12 cellular contexts compared by ENCODE assay signal in the genomic region with DNA sequence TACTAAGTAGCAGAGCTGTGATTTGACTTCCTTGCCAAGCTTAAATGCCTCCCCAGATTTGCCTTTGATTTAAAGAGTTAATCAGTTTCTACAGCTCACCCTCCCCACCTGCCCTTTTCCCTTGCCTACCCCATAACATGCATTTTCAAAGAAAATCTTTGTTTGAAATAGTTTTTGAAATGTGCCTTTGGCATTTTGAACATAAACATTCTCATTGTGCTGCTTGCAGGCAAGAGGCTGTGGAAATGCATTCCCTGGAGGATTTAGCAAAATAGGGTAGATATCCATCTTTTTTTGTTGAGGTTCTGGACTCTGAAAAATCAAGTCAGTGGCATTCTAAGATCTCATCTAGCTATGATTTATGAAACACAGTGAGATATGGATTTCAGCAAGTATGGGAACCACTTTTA. TPM values are rescaled to one million over a fixed set of nuclear protein-coding genes. Genes with fewer than 3 reads are reported as not detected.
A peak's percentile ranks its signal among the peaks of the same experiment; 100 is the strongest.
DNase-seq lines count a peak whose midpoint lies in the region; ATAC-seq, FAIRE-seq and TF ChIP-seq lines count a peak whose summit lies in the region.
"Had no signal": no experiment of that assay in that cellular context is flagged by ENCODE, and none has a peak within 500 bp of the region (broad histone marks: within the 10 kb centered on the region; RNA-seq: fewer than 3 reads in every experiment).

No MANE protein-coding gene starts in this region.

- H3K4me3 Mint-ChIP-seq in activated naive CD8-positive, alpha-beta T cell, result no peak overlapping the region
- H3K4me3 Mint-ChIP-seq in activated naive CD8-positive, alpha-beta T cell treated with anti-CD3 and anti-CD28 coated beads, Interleukin-2, amount 50 U/mL, for 24 hours, result no peak overlapping the region
- peak overlapping the region; percentile 69 for H3K4me3 Mint-ChIP-seq in astrocyte (ENCODE audit: unreplicated experiment)

- H3K27ac Mint-ChIP-seq in activated naive CD8-positive, alpha-beta T cell, result peak overlapping the region; percentile 18
- H3K27ac Mint-ChIP-seq in activated naive CD8-positive, alpha-beta T cell treated with anti-CD3 and anti-CD28 coated beads, Interleukin-2, amount 50 U/mL, for 24 hours, result no peak overlapping the region
- H3K27ac Mint-ChIP-seq in astrocyte (ENCODE audit: unreplicated experiment), result peak overlapping the region; percentile 71

- H2AFZ ChIP-seq in astrocyte (ENCODE audit: low read depth, low read length), result no peak overlapping the region
- no peak overlapping the region for H2AFZ ChIP-seq in mesenchymal stem cell (ENCODE audit: low read depth, low read length)

- no peak for TF ChIP-seq POLR2A in tibial nerve (IDR thresholded peaks at IDR 0.05)

- H3K27me3 Mint-ChIP-seq in activated naive CD8-positive, alpha-beta T cell, result no peaks in the 10 kb centered on the region
- H3K27me3 Mint-ChIP-seq in activated naive CD8-positive, alpha-beta T cell treated with anti-CD3 and anti-CD28 coated beads, Interleukin-2, amount 50 U/mL, for 24 hours, result no peaks in the 10 kb centered on the region
- no peaks in the 10 kb centered on the region for H3K27me3 Mint-ChIP-seq in astrocyte (ENCODE audit: low read depth, unreplicated experiment)

- H3K36me3 ChIP-seq in astrocyte (ENCODE audit: insufficient read depth, low read length) (no peaks in the 10 kb centered on the region), mesenchymal stem cell (ENCODE audit: control insufficient read depth in 1 of 2, insufficient read depth in 2 of 2, low read depth in 1 of 2, low read length in 2 of 2) (peaks cover 0 to 48% of the 10 kb centered on the region in 2 experiments), tibial nerve (no peaks in the 10 kb centered on the region)
- H3K36me3 ChIP-seq: heart left ventricle had no signal

- peak overlapping the region; percentile 43 for H3K9ac ChIP-seq in astrocyte (ENCODE audit: low read length)
- H3K9ac ChIP-seq in mesenchymal stem cell (ENCODE audit: low read length), result peak overlapping the region; percentile 33

- peaks cover 1% of the 10 kb centered on the region for H3K36me3 Mint-ChIP-seq in activated naive CD8-positive, alpha-beta T cell
- H3K36me3 Mint-ChIP-seq in activated naive CD8-positive, alpha-beta T cell treated with anti-CD3 and anti-CD28 coated beads, Interleukin-2, amount 50 U/mL, for 24 hours (ENCODE audit: low read depth), result peaks cover 6% of the 10 kb centered on the region
- H3K36me3 Mint-ChIP-seq in astrocyte (ENCODE audit: low read depth, unreplicated experiment), result peaks cover 5% of the 10 kb centered on the region

- no peak overlapping the region for H2BK120ac ChIP-seq in mesenchymal stem cell (ENCODE audit: low read depth, low read length)

- no peaks in the 10 kb centered on the region for H3K9me3 Mint-ChIP-seq in activated naive CD8-positive, alpha-beta T cell (ENCODE audit: low read depth)
- no peaks in the 10 kb centered on the region for H3K9me3 Mint-ChIP-seq in activated naive CD8-positive, alpha-beta T cell treated with anti-CD3 and anti-CD28 coated beads, Interleukin-2, amount 50 U/mL, for 24 hours
- no peaks in the 10 kb centered on the region for H3K9me3 Mint-ChIP-seq in astrocyte (ENCODE audit: unreplicated experiment)

- no peak for FAIRE-seq in astrocyte (lab: Jason Lieb, UNC)

- H3K4me1 Mint-ChIP-seq in activated naive CD8-positive, alpha-beta T cell (ENCODE audit: low read depth), result peaks cover 77% of the 10 kb centered on the region
- H3K4me1 Mint-ChIP-seq in activated naive CD8-positive, alpha-beta T cell treated with anti-CD3 and anti-CD28 coated beads, Interleukin-2, amount 50 U/mL, for 24 hours, result peaks cover 74% of the 10 kb centered on the region
- H3K4me1 Mint-ChIP-seq in astrocyte (ENCODE audit: low read depth, unreplicated experiment), result peaks cover 66% of the 10 kb centered on the region

- no peak overlapping the region for H4K8ac ChIP-seq in mesenchymal stem cell (ENCODE audit: low read length)

- H3K9me3 ChIP-seq in astrocyte (ENCODE audit: insufficient read depth, low read depth, low read length) (no peaks in the 10 kb centered on the region), mesenchymal stem cell (ENCODE audit: control insufficient read depth, low read length) (no peaks in the 10 kb centered on the region), tibial nerve (no peaks in the 10 kb centered on the region)
- H3K9me3 ChIP-seq: heart left ventricle had no signal

- TF ChIP-seq CTCF in astrocyte (IDR thresholded peaks at IDR 0.05; ENCODE audit: insufficient read depth, low read depth, low read length) (no peak), tibial nerve (IDR thresholded peaks at IDR 0.05) (no peak)

- TF ChIP-seq EP300 in tibial nerve (IDR thresholded peaks at IDR 0.05), result no peak

- H4K20me1 ChIP-seq in astrocyte (ENCODE audit: insufficient read depth, low read length), result peaks cover 66% of the 10 kb centered on the region

- H3K79me2 ChIP-seq in astrocyte (ENCODE audit: insufficient read depth, low read length), result peaks cover 81% of the 10 kb centered on the region

- H3K14ac ChIP-seq in mesenchymal stem cell (ENCODE audit: low read length in 2 of 2), result no peak overlapping the region

- H3K27me3 ChIP-seq in astrocyte (ENCODE audit: insufficient read depth, low read length) (no peaks in the 10 kb centered on the region), mesenchymal stem cell (ENCODE audit: control insufficient read depth in 1 of 2, insufficient read depth in 1 of 2, low read length in 2 of 2) (no peaks in the 10 kb centered on the region), tibial nerve (no peaks in the 10 kb centered on the region)
- H3K27me3 ChIP-seq: heart left ventricle had no signal

- no peaks in the 10 kb centered on the region for H3K79me1 ChIP-seq in mesenchymal stem cell (replicated peaks; ENCODE audit: low read length, poor library complexity, severe bottlenecking)

- no peak overlapping the region for H3K4me3 ChIP-seq in astrocyte (ENCODE audit: insufficient read depth, low read depth, low read length)
- H3K4me3 ChIP-seq in mesenchymal stem cell (ENCODE audit: insufficient read depth in 1 of 2, low read depth in 1 of 2, low read length in 2 of 2), result no peak overlapping the region
- no peak overlapping the region for H3K4me3 ChIP-seq in tibial nerve
- H3K4me3 ChIP-seq: heart left ventricle had no signal

- no peak for ATAC-seq in activated naive CD8-positive, alpha-beta T cell treated with anti-CD3 and anti-CD28 coated beads, Interleukin-2, amount 50 U/mL, for 24 hours

- DNase-seq in activated naive CD8-positive, alpha-beta T cell treated with anti-CD3 and anti-CD28 coated beads, Interleukin-2, amount 50 U/mL, for 24 hours, result no peak
- no peak for DNase-seq in astrocyte (ENCODE audit: low read depth)
- DNase-seq in mesenchymal stem cell, result no peak
- no peak for DNase-seq in tibial nerve (ENCODE audit: low spot score in 2 of 2)
- no peak for DNase-seq in middle frontal gyrus (ENCODE audit: extremely low spot score, low spot score)
- no peak for DNase-seq in NCI-H1930 (lab: John Stamatoyannopoulos, UW)
- DNase-seq in SW 1271 (lab: John Stamatoyannopoulos, UW), result no peak
- DNase-seq: activated T-cell treated with anti-CD3 and anti-CD28 coated beads, Interleukin-2, amount 50 U/mL, for 48 hours; NCI-H1417; stimulated activated CD4-positive, alpha-beta T cell treated with anti-CD3 and anti-CD28 coated beads, Interleukin-12 subunit alpha, Interleukin-12 subunit beta, amount 100 ng/mL, for 4 hours had no signal

- no peak overlapping the region for H2AK5ac ChIP-seq in mesenchymal stem cell (ENCODE audit: low read length, severe bottlenecking)

- H2BK12ac ChIP-seq in mesenchymal stem cell (ENCODE audit: low read length in 2 of 2), result no peak overlapping the region

- H3K27ac ChIP-seq in astrocyte (ENCODE audit: low read depth, low read length), result no peak overlapping the region
- H3K27ac ChIP-seq in mesenchymal stem cell (ENCODE audit: low read length, poor library complexity, severe bottlenecking), result no peak overlapping the region
- H3K27ac ChIP-seq in tibial nerve, result peak overlapping the region in 3 of 4 donors; percentile 9 to 84 (median 78)

- no peak overlapping the region for H4K91ac ChIP-seq in mesenchymal stem cell (ENCODE audit: low read length)

- H3K4me2 ChIP-seq in astrocyte (ENCODE audit: low read length), result peak overlapping the region; percentile 37
- H3K4me2 ChIP-seq in mesenchymal stem cell (ENCODE audit: low read length, poor library complexity, severe bottlenecking), result no peak overlapping the region

- H3K23ac ChIP-seq in mesenchymal stem cell (ENCODE audit: low read length in 2 of 2), result no peak overlapping the region

- no peak overlapping the region for H2BK15ac ChIP-seq in mesenchymal stem cell (ENCODE audit: low read depth, poor library complexity, severe bottlenecking)

- no peak overlapping the region for H2BK5ac ChIP-seq in mesenchymal stem cell (ENCODE audit: low read depth, low read length, poor library complexity, severe bottlenecking)

- H3K18ac ChIP-seq in mesenchymal stem cell (ENCODE audit: low read depth in 1 of 2, low read length in 2 of 2), result no peak overlapping the region

- no peak overlapping the region for H3K4ac ChIP-seq in mesenchymal stem cell (ENCODE audit: low read depth in 1 of 2, low read length in 2 of 2)

- H3K4me1 ChIP-seq in astrocyte (ENCODE audit: insufficient read depth, low read length), result peaks cover 54% of the 10 kb centered on the region
- H3K4me1 ChIP-seq in mesenchymal stem cell (ENCODE audit: control insufficient read depth, insufficient read depth, low read depth, low read length), result peaks cover 18% of the 10 kb centered on the region
- peaks cover 0 to 79% (median 55%) of the 10 kb centered on the region in 4 donors for H3K4me1 ChIP-seq in tibial nerve

RNA-seq across cellular contexts. Expression of a gene that starts 55.7 kb away (rescaled TPM):
- 204 and 231 TPM in 2 replicates for total RNA-seq in astrocyte
- 135 TPM for polyA plus RNA-seq in mesenchymal stem cell (2013, experiment 1 of 2)
- polyA plus RNA-seq in mesenchymal stem cell (2013, experiment 2 of 2), result 130 TPM
- total RNA-seq in tibial nerve, result 10 to 100 TPM; 78.0 to 85.7 (median 84.4) TPM

Comparison
In these comparisons a context has a peak if more than half of its experiments do, and no peak if none do; other contexts are left out.
1. H3K27ac ChIP-seq: peak in tibial nerve (3 of 4); none in astrocyte (single experiment) and mesenchymal stem cell (single experiment).